Comparison of ENCODE assay signal across 8 cellular contexts in the genomic region with DNA sequence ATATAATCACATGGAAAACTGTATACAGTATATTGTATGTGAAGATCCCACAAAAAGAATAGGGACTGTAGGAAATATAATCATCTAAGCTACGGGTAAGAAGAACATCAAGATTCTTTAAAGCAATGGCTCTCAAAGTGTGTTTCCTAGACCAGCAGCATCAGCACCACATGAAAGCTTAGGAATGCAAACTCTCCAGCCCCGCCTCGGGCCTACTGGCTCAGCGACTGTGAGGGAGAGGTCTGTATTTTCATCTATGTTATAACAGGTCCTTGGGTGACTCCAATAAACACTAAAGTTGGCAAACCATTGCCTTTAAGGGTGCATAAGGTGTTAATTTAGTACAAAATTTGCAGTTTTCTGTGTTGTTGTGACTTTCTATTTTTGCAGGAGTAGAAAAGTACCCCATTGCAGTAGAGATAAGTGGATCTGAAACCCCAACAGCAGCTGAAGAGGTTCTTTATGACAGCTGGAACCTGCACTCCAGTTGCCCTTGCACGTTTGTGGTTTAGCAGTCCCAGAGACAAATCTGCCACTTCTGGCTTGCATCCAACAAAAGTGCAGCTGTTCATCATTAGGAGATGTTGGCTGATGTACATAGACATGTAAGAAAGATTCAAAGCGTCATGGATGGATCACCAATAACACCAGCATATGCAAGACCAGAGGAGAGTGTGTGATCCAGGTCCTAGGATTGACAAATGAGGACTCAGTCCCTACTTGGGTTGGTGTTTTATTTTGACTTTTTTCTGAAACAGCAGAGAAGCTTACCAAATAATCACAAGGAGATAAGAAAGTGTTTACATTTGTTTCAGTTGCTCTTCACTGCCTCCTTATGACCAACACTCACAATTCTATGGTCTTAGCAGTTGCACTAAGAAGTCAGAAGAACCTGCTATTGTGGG. TPM values are rescaled to one million over a fixed set of nuclear protein-coding genes. Genes with fewer than 3 reads are reported as not detected.
DNase-seq lines count a peak whose midpoint lies in the region; ATAC-seq and TF ChIP-seq lines count a peak whose summit lies in the region.

No MANE protein-coding gene starts in this region.

- peaks cover 10% of the 10 kb centered on the region for H3K4me1 ChIP-seq in smooth muscle cell (ENCODE audit: low read depth)

- H3K4me2 ChIP-seq in smooth muscle cell, result no peak overlapping the region

- 40% methylated on average over 6 of the region's 6 CpGs for WGBS in smooth muscle cell (ENCODE audit: low lambda C conversion rate)

- H3K4me3 Mint-ChIP-seq in nephron, result peak overlapping the region in 1 of 3 experiments; percentile 0

- ATAC-seq in GM19463 (IDR thresholded peaks at IDR 0.05; ENCODE audit: unreplicated experiment), result peak; percentile 83
- peak; percentile 68 for ATAC-seq in HG03457 (IDR thresholded peaks at IDR 0.05; ENCODE audit: unreplicated experiment)

- H3K36me3 ChIP-seq in smooth muscle cell (ENCODE audit: low read depth), result no peaks in the 10 kb centered on the region

- H4K20me1 ChIP-seq in smooth muscle cell (ENCODE audit: low read depth), result no peaks in the 10 kb centered on the region

- no peaks in the 10 kb centered on the region for H3K79me2 ChIP-seq in smooth muscle cell (ENCODE audit: low read depth)

- H3K9ac ChIP-seq in smooth muscle cell (ENCODE audit: low read depth), result no peak overlapping the region

- no peak overlapping the region for H2AFZ ChIP-seq in smooth muscle cell (ENCODE audit: low read depth)

- H3K27me3 ChIP-seq in smooth muscle cell (ENCODE audit: low read depth), result no peaks in the 10 kb centered on the region

- H3K36me3 Mint-ChIP-seq in nephron (ENCODE audit: low read depth), result no peaks in the 10 kb centered on the region

- no peaks in the 10 kb centered on the region for H3K27me3 Mint-ChIP-seq in nephron (ENCODE audit: low read depth)

- DNase-seq in EH (ENCODE audit: low read depth) (peak; percentile 54), NOMO-1 treated with dmso at 0.1 percent for 144 hours (lab: John Stamatoyannopoulos, UW; ENCODE audit: unreplicated experiment) (peak; percentile 34), activated gamma-delta T cell treated with Interleukin-2 at 50 U/mL for 16 hours (no peak), smooth muscle cell (lab: John Stamatoyannopoulos, UW; ENCODE audit: unreplicated experiment) (no peak)
- DNase-seq in stimulated activated CD4-positive, alpha-beta T cell treated with anti-CD3 and anti-CD28 coated beads, Interleukin-12 subunit alpha, Interleukin-12 subunit beta, amount 100 ng/mL, for 4 hours, result no peak

- H3K4me1 Mint-ChIP-seq in nephron, result peaks cover 23% of the 10 kb centered on the region

- H3K9me3 ChIP-seq in smooth muscle cell (replicated peaks; ENCODE audit: low read depth), result no peaks in the 10 kb centered on the region

- no peak overlapping the region for H3K4me3 ChIP-seq in smooth muscle cell

- TF ChIP-seq CTCF in nephron (IDR thresholded peaks at IDR 0.05; ENCODE audit: unreplicated experiment in 3 of 3) (no peak), smooth muscle cell (IDR thresholded peaks at IDR 0.05; ENCODE audit: borderline replicate concordance, insufficient read depth, poor library complexity, severe bottlenecking) (no peak)

- no peak overlapping the region for H3K27ac ChIP-seq in smooth muscle cell (ENCODE audit: low read depth)

- peaks cover 9% of the 10 kb centered on the region for H3K9me3 Mint-ChIP-seq in nephron

- no peaks in the 10 kb centered on the region for H3F3A ChIP-seq in smooth muscle cell (ENCODE audit: low read depth)

- H3K27ac Mint-ChIP-seq in nephron, result peak overlapping the region in 2 of 3 experiments; percentile 34 to 70

RNA-seq across cellular contexts. Expression of gene IFNAR1, which starts 15.9 kb away (rescaled TPM):
- total RNA-seq in smooth muscle cell, result 56.6 and 93.0 TPM in 2 replicates
- 36.7 and 37.1 TPM in 2 replicates for polyA plus RNA-seq in smooth muscle cell

RNA-seq across cellular contexts. Expression of gene IL10RB, which starts 42.7 kb away (rescaled TPM):
- total RNA-seq in smooth muscle cell, result 33.4 and 34.4 TPM in 2 replicates
- 35.2 and 40.2 TPM in 2 replicates for polyA plus RNA-seq in smooth muscle cell

Comparison
In these comparisons a context has a peak if more than half of its experiments do, and no peak if none do; other contexts are left out.
1. DNase-seq: peak in EH (single experiment) and NOMO-1 treated with dmso at 0.1 percent for 144 hours (single experiment); none in activated gamma-delta T cell treated with Interleukin-2 at 50 U/mL for 16 hours (single experiment), stimulated activated CD4-positive, alpha-beta T cell treated with anti-CD3 and anti-CD28 coated beads, Interleukin-12 subunit alpha, Interleukin-12 subunit beta, amount 100 ng/mL, for 4 hours (single experiment) and smooth muscle cell (single experiment).